ENCODE assay signal across 1 cellular context in the genomic region with DNA sequence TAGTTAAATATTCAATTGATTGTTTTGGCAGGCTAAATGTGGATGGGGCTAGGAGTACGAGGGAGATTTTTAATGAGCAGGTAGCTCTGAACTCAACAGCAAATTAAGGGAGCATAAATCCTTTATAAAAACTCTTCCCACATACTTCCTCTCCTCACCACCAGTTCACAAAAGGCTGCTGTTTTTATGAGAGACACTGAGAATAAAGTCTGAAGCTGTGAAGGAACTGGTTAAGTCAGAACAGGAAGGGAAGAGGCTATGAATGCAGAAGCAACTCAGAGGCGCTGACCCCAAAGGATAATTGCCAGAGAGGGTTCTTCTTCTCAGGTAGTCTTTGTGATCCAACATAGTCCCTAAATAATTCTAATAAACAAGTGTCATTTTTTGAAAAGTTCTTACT.
TF ChIP-seq lines count a peak whose summit lies in the region.

No MANE protein-coding gene starts in this region.

TF ChIP-seq in GM23338, 12 proteins besides CTCF, POLR2A, EP300 and RAD21 (continued from another document):
- TF ChIP-seq EZH2phosphoT487 (IDR thresholded peaks at IDR 0.05; ENCODE audit: unreplicated experiment) (no peak), STAT1 (IDR thresholded peaks at IDR 0.05; ENCODE audit: unreplicated experiment) (no peak)
- TF ChIP-seq, protein P1, sequence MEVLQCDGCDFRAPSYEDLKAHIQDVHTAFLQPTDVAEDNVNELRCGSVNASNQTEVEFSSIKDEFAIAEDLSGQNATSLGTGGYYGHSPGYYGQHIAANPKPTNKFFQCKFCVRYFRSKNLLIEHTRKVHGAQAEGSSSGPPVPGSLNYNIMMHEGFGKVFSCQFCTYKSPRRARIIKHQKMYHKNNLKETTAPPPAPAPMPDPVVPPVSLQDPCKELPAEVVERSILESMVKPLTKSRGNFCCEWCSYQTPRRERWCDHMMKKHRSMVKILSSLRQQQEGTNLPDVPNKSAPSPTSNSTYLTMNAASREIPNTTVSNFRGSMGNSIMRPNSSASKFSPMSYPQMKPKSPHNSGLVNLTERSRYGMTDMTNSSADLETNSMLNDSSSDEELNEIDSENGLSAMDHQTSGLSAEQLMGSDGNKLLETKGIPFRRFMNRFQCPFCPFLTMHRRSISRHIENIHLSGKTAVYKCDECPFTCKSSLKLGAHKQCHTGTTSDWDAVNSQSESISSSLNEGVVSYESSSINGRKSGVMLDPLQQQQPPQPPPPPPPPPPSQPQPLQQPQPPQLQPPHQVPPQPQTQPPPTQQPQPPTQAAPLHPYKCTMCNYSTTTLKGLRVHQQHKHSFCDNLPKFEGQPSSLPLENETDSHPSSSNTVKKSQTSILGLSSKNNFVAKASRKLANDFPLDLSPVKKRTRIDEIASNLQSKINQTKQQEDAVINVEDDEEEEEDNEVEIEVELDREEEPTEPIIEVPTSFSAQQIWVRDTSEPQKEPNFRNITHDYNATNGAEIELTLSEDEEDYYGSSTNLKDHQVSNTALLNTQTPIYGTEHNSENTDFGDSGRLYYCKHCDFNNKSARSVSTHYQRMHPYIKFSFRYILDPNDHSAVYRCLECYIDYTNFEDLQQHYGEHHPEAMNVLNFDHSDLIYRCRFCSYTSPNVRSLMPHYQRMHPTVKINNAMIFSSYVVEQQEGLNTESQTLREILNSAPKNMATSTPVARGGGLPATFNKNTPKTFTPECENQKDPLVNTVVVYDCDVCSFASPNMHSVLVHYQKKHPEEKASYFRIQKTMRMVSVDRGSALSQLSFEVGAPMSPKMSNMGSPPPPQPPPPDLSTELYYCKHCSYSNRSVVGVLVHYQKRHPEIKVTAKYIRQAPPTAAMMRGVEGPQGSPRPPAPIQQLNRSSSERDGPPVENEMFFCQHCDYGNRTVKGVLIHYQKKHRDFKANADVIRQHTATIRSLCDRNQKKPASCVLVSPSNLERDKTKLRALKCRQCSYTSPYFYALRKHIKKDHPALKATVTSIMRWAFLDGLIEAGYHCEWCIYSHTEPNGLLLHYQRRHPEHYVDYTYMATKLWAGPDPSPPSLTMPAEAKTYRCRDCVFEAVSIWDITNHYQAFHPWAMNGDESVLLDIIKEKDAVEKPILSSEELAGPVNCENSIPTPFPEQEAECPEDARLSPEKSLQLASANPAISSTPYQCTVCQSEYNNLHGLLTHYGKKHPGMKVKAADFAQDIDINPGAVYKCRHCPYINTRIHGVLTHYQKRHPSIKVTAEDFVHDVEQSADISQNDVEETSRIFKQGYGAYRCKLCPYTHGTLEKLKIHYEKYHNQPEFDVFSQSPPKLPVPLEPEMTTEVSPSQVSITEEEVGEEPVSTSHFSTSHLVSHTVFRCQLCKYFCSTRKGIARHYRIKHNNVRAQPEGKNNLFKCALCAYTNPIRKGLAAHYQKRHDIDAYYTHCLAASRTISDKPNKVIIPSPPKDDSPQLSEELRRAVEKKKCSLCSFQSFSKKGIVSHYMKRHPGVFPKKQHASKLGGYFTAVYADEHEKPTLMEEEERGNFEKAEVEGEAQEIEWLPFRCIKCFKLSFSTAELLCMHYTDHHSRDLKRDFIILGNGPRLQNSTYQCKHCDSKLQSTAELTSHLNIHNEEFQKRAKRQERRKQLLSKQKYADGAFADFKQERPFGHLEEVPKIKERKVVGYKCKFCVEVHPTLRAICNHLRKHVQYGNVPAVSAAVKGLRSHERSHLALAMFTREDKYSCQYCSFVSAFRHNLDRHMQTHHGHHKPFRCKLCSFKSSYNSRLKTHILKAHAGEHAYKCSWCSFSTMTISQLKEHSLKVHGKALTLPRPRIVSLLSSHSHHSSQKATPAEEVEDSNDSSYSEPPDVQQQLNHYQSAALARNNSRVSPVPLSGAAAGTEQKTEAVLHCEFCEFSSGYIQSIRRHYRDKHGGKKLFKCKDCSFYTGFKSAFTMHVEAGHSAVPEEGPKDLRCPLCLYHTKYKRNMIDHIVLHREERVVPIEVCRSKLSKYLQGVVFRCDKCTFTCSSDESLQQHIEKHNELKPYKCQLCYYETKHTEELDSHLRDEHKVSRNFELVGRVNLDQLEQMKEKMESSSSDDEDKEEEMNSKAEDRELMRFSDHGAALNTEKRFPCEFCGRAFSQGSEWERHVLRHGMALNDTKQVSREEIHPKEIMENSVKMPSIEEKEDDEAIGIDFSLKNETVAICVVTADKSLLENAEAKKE (CRISPR knock-in tag; IDR thresholded peaks at IDR 0.05), result no peak
